33 cellular contexts compared by ENCODE assay signal in the genomic region with DNA sequence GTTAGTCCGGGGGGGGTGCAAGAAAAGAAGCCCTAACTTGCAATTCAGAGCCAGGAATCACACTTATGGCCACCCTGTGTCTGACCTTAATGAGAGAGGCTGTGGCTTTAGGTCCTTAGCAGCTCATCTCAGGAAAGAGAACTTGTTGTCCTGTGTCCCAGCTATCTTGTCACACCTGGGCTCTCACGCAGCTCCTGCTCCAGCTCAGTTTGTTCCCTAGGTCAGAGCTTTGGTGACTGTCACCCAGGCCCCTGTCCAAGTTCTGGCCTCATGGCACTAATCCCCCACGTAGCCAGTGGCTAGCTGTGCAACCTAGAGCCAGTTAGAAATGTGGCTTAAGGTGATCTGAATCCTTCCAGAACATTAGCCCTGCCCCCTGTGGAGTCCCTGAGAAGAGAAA.
"Had no signal": no experiment of that assay in that cellular context is flagged by ENCODE, and none has a peak within 500 bp of the region (broad histone marks: within the 10 kb centered on the region; RNA-seq: fewer than 3 reads in every experiment).

No MANE protein-coding gene starts in this region.

- H3K9me3 Mint-ChIP-seq: activated CD4-positive, alpha-beta memory T cell treated with anti-CD3 and anti-CD28 coated beads for 36 hours; activated naive CD8-positive, alpha-beta T cell treated with anti-CD3 and anti-CD28 coated beads for 36 hours; activated T-cell treated with anti-CD3 and anti-CD28 coated beads, Interleukin-2, amount 50 U/mL, for 72 hours; activated T-helper 17 cell treated with anti-CD3 and anti-CD28 coated beads, Interleukin-2, amount 50 U/mL, for 72 hours had no signal

- H3K27ac ChIP-seq: brain microvascular endothelial cell, SJSA1, VCaP had no signal

- H3K4me3 ChIP-seq: SJSA1 had no signal

- H3K4me3 Mint-ChIP-seq: activated B cell treated with CpG ODN at 0.5 μM for 24 hours; activated CD4-positive, alpha-beta memory T cell treated with anti-CD3 and anti-CD28 coated beads for 36 hours; activated naive CD8-positive, alpha-beta T cell treated with anti-CD3 and anti-CD28 coated beads for 36 hours; activated T-cell treated with anti-CD3 and anti-CD28 coated beads, Interleukin-2, amount 50 U/mL, for 72 hours; activated T-helper 17 cell treated with anti-CD3 and anti-CD28 coated beads, Interleukin-2, amount 50 U/mL, for 72 hours had no signal

- ATAC-seq: activated T-cell treated with anti-CD3 and anti-CD28 coated beads, Interleukin-2, amount 50 U/mL, for 72 hours; activated T-helper 17 cell treated with anti-CD3 and anti-CD28 coated beads, Interleukin-2, amount 50 U/mL, for 72 hours; Panc1 had no signal

- H3K4me1 Mint-ChIP-seq: activated B cell treated with CpG ODN at 0.5 μM for 24 hours; activated naive CD8-positive, alpha-beta T cell treated with anti-CD3 and anti-CD28 coated beads for 36 hours; activated T-helper 17 cell treated with anti-CD3 and anti-CD28 coated beads, Interleukin-2, amount 50 U/mL, for 72 hours had no signal

- H3K27me3 ChIP-seq: brain microvascular endothelial cell, SJSA1 had no signal

- H3K36me3 Mint-ChIP-seq: activated CD4-positive, alpha-beta memory T cell treated with anti-CD3 and anti-CD28 coated beads for 36 hours; activated naive CD8-positive, alpha-beta T cell treated with anti-CD3 and anti-CD28 coated beads for 36 hours had no signal

- H3K27me3 Mint-ChIP-seq: activated CD4-positive, alpha-beta memory T cell treated with anti-CD3 and anti-CD28 coated beads for 36 hours; activated naive CD8-positive, alpha-beta T cell treated with anti-CD3 and anti-CD28 coated beads for 36 hours; activated T-helper 17 cell treated with anti-CD3 and anti-CD28 coated beads, Interleukin-2, amount 50 U/mL, for 72 hours had no signal

- H3K9me3 ChIP-seq: SJSA1 had no signal

- H3K4me1 ChIP-seq: SJSA1 had no signal

- H3K27ac Mint-ChIP-seq: activated B cell treated with CpG ODN at 0.5 μM for 24 hours; activated CD4-positive, alpha-beta memory T cell treated with anti-CD3 and anti-CD28 coated beads for 36 hours; activated naive CD8-positive, alpha-beta T cell treated with anti-CD3 and anti-CD28 coated beads for 36 hours; activated T-cell treated with anti-CD3 and anti-CD28 coated beads, Interleukin-2, amount 50 U/mL, for 72 hours; activated T-helper 17 cell treated with anti-CD3 and anti-CD28 coated beads, Interleukin-2, amount 50 U/mL, for 72 hours had no signal

- DNase-seq: activated B cell treated with CpG ODN at 0.5 μM for 24 hours; activated CD4-positive, alpha-beta memory T cell treated with anti-CD3 and anti-CD28 coated beads for 36 hours; activated CD4-positive, alpha-beta T cell treated with anti-CD3 and anti-CD28 coated beads for 4 hours; activated CD4-positive, alpha-beta T cell treated with anti-CD3 and anti-CD28 coated beads, Interleukin-2, amount 50 U/mL, for 1 hour; activated CD4-positive, CD25-positive, alpha-beta regulatory T cell treated with anti-CD3 and anti-CD28 coated beads, Interleukin-2, amount 50 U/mL, for 72 hours; activated effector memory CD4-positive, alpha-beta T cell treated with anti-CD3 and anti-CD28 coated beads, Interleukin-2, amount 50 U/mL, for 16 hours; activated naive CD4-positive, alpha-beta T cell; activated naive CD4-positive, alpha-beta T cell treated with anti-CD3 and anti-CD28 coated beads, Interleukin-2, amount 50 U/mL, for 16 hours; activated naive CD8-positive, alpha-beta T cell treated with anti-CD3 and anti-CD28 coated beads for 36 hours; activated T-cell treated with anti-CD3 and anti-CD28 coated beads, Interleukin-2, amount 50 U/mL, for 1 hour; activated T-cell treated with anti-CD3 and anti-CD28 coated beads, Interleukin-2, amount 50 U/mL, for 72 hours; amniotic stem cell; brain microvascular endothelial cell; central memory CD4-positive, alpha-beta T cell; NCI-H1092 treated with DMSO at 0.1 percent for 48 hours; NCI-H1417; NCI-H146; NCI-H187 treated with DMSO at 0.1 percent for 48 hours; NCI-H2081; NCI-H2171 treated with DMSO at 0.1 percent for 48 hours; NCI-H2227 treated with DMSO at 0.1 percent for 48 hours; NCI-H446; NCI-H510A treated with DMSO at 0.1 percent for 48 hours; NCI-H69; SHP77 treated with DMSO at 0.1 percent for 48 hours; SW 1271; T-helper 1 cell; T-helper 2 cell; T-helper 9 cell had no signal

- H3K36me3 ChIP-seq: brain microvascular endothelial cell, SJSA1 had no signal
